23 cellular contexts compared by ENCODE assay signal in genomic region chr14:98700748-98701147, GRCh38.
"Had no signal": no experiment of that assay in that cellular context is flagged by ENCODE, and none has a peak within 500 bp of the region (broad histone marks: within the 10 kb centered on the region; RNA-seq: fewer than 3 reads in every experiment).

No MANE protein-coding gene starts in this region.

- H3K9me3 ChIP-seq: left ventricle myocardium inferior, lower lobe of right lung, prostate gland, tibial artery, uterus had no signal

- H3K36me3 ChIP-seq: left ventricle myocardium inferior, lower lobe of right lung, prostate gland, spleen, tibial artery, upper lobe of left lung, uterus had no signal

- ATAC-seq: foreskin keratinocyte; left cardiac atrium; lower lobe of right lung; naive thymus-derived CD4-positive, alpha-beta T cell; sciatic nerve; stimulated activated memory B cell treated with anti-CD40 and anti-IgM and Interleukin-4, amounts not matched to agents 10 μg/mL and 1 μg/mL and 100 μg/mL, for 72 hours had no signal

- H3K36me3 Mint-ChIP-seq: memory B cell; stimulated activated memory B cell treated with anti-CD40 and anti-IgM and Interleukin-4, amounts not matched to agents 10 μg/mL and 1 μg/mL and 100 μg/mL, for 72 hours had no signal

- H3K9ac ChIP-seq: parathyroid adenoma had no signal

- H3K4me3 Mint-ChIP-seq: memory B cell; naive thymus-derived CD4-positive, alpha-beta T cell; nephron progenitor cell; stimulated activated memory B cell treated with anti-CD40 and anti-IgM and Interleukin-4, amounts not matched to agents 10 μg/mL and 1 μg/mL and 100 μg/mL, for 72 hours; stimulated activated naive CD8-positive, alpha-beta T cell treated with anti-CD3 and anti-CD28 coated beads, Interleukin-15, Interleukin-2, amounts not matched to agents 100 ng/mL and 50 ng/mL, for 24 hours had no signal

- DNase-seq: effector memory CD4-positive, alpha-beta T cell; kidney; left cardiac atrium; left ventricle myocardium inferior; lower lobe of right lung; naive thymus-derived CD4-positive, alpha-beta T cell; nephron progenitor cell; spleen; stimulated activated CD4-positive, alpha-beta T cell treated with anti-CD3 and anti-CD28 coated beads, Interleukin-15, amount 100 ng/mL, for 24 hours; stimulated activated CD4-positive, alpha-beta T cell treated with anti-CD3 and anti-CD28 coated beads, Interleukin-1b, Interleukin-23, amount 100 ng/mL, for 48 hours; stimulated activated CD4-positive, alpha-beta T cell treated with anti-CD3 and anti-CD28 coated beads, Interleukin-4, amount 100 ng/mL, for 24 hours; tibial artery; upper lobe of left lung; uterus had no signal

- H3K27ac Mint-ChIP-seq: memory B cell; nephron progenitor cell; stimulated activated memory B cell treated with anti-CD40 and anti-IgM and Interleukin-4, amounts not matched to agents 10 μg/mL and 1 μg/mL and 100 μg/mL, for 72 hours; stimulated activated naive CD8-positive, alpha-beta T cell treated with anti-CD3 and anti-CD28 coated beads, Interleukin-15, Interleukin-2, amounts not matched to agents 100 ng/mL and 50 ng/mL, for 24 hours had no signal

- H3K27me3 Mint-ChIP-seq: memory B cell; stimulated activated memory B cell treated with anti-CD40 and anti-IgM and Interleukin-4, amounts not matched to agents 10 μg/mL and 1 μg/mL and 100 μg/mL, for 72 hours; stimulated activated naive CD8-positive, alpha-beta T cell treated with anti-CD3 and anti-CD28 coated beads, Interleukin-15, Interleukin-2, amounts not matched to agents 100 ng/mL and 50 ng/mL, for 24 hours had no signal

- H3K4me1 ChIP-seq: left ventricle myocardium inferior, lower lobe of right lung, parathyroid adenoma, prostate gland, tibial artery, upper lobe of left lung, uterus had no signal

- H3K27ac ChIP-seq: epithelial cell of prostate, foreskin keratinocyte, hepatocyte, left ventricle myocardium inferior, lower lobe of right lung, parathyroid adenoma, prostate gland, spleen, tibial artery, upper lobe of left lung, uterus had no signal

- H3K27me3 ChIP-seq: foreskin keratinocyte, hepatocyte, spleen, tibial artery, upper lobe of left lung, uterus had no signal

- H3K4me3 ChIP-seq: hepatocyte, left ventricle myocardium inferior, lower lobe of right lung, prostate gland, spleen, tibial artery, upper lobe of left lung, uterus had no signal

- H3K4me1 Mint-ChIP-seq: memory B cell; stimulated activated memory B cell treated with anti-CD40 and anti-IgM and Interleukin-4, amounts not matched to agents 10 μg/mL and 1 μg/mL and 100 μg/mL, for 72 hours had no signal
